In genomic region chr14:61866932-61867920, GRCh38 we compare ENCODE assay signal across 10 cellular contexts. TPM values are rescaled to one million over a fixed set of nuclear protein-coding genes. Genes with fewer than 3 reads are reported as not detected.
DNase-seq lines count a peak whose midpoint lies in the region; ATAC-seq and TF ChIP-seq lines count a peak whose summit lies in the region.
"Had no signal": no experiment of that assay in that cellular context is flagged by ENCODE, and none has a peak within 500 bp of the region (broad histone marks: within the 10 kb centered on the region; RNA-seq: fewer than 3 reads in every experiment).

No MANE protein-coding gene starts in this region.

- no peak overlapping the region for H4K8ac ChIP-seq in IMR-90 (ENCODE audit: low read depth in 2 of 2, low read length in 2 of 2)

- no peak for TF ChIP-seq EP300 in sigmoid colon (IDR thresholded peaks at IDR 0.05)

- BruUV-seq in IMR-90 (replicated peaks; lab: Mats Ljungman, UMichigan) = no TSS peak

- no peak overlapping the region for H2BK20ac ChIP-seq in IMR-90 (ENCODE audit: low read depth, low read length)

- intact Hi-C loops in IMR-90 (cut with micrococcal nuclease) = no loop called here
- intact Hi-C loops in sigmoid colon (cut with DNase I) = no loop called here

- H3K4me2 ChIP-seq in IMR-90 (ENCODE audit: low read depth, low read length) = no peak overlapping the region

- peak; percentile 4 for DNase-seq in IMR-90
- DNase-seq in iris pigment epithelial cell (ENCODE audit: low read depth) = peak; percentile 25
- DNase-seq in NCI-H345 treated with DMSO at 0.1 percent for 48 hours (lab: John Stamatoyannopoulos, UW; ENCODE audit: unreplicated experiment) = no peak
- no peak for DNase-seq in G401 (ENCODE audit: low spot score)
- DNase-seq in sigmoid colon = no peak
- DNase-seq: effector CD8-positive, alpha-beta T cell; stimulated activated CD4-positive, alpha-beta T cell treated with anti-CD3 and anti-CD28 coated beads, Interleukin-1b, Interleukin-23, amount 100 ng/mL, for 48 hours had no signal

- WGBS in IMR-90 (ENCODE audit: extremely low coverage in 2 of 2, insufficient read length in 1 of 2), 2 experiments = no CpG with 5 or more reads among the region's 6 CpGs
- 57 to 58% methylated on average over 6 of the region's 6 CpGs for WGBS in sigmoid colon, 2 donors

- H3K27me3 ChIP-seq in IMR-90 (ENCODE audit: control insufficient read depth, insufficient read depth, low read length) = peaks cover 4% of the 10 kb centered on the region; the same call in 1 of the 2 replicates
- no peaks in the 10 kb centered on the region for H3K27me3 ChIP-seq in sigmoid colon

- no peak overlapping the region for H2BK5ac ChIP-seq in IMR-90 (ENCODE audit: low read depth, low read length, poor library complexity, severe bottlenecking)

- ATAC-seq in GM18909 (IDR thresholded peaks at IDR 0.05; ENCODE audit: poor library complexity, unreplicated experiment) (peak; percentile 99), HG02623 (IDR thresholded peaks at IDR 0.05; ENCODE audit: unreplicated experiment) (peak; percentile 92), IMR-90 (ENCODE audit: low read depth) (no peak)

- no peaks in the 10 kb centered on the region; the same call in 1 of the 2 replicates for H4K20me1 ChIP-seq in IMR-90 (ENCODE audit: insufficient read depth, low read length)

- H3K4me1 ChIP-seq in IMR-90 (ENCODE audit: control insufficient read depth, insufficient read depth, low read length) (no peaks in the 10 kb centered on the region), sigmoid colon (no peaks in the 10 kb centered on the region)

- H2AFZ ChIP-seq in IMR-90 (replicated peaks; ENCODE audit: low read length, poor library complexity) = no peak overlapping the region

- H3K9me3 ChIP-seq in IMR-90 (ENCODE audit: control insufficient read depth, insufficient read depth, low read length) (peaks cover 2% of the 10 kb centered on the region; the same call in 1 of the 2 replicates), sigmoid colon (peaks cover 0 to 4% (median 0%) of the 10 kb centered on the region in 4 donors)

- H3K9me1 ChIP-seq in IMR-90 (ENCODE audit: insufficient read depth, low read length) = no peaks in the 10 kb centered on the region

- H2AK5ac ChIP-seq in IMR-90 (ENCODE audit: low read depth, low read length) = no peak overlapping the region

- H3K18ac ChIP-seq in IMR-90 (ENCODE audit: low read depth, low read length) = no peak overlapping the region

- dilution Hi-C loops in IMR-90 (cut with HindIII; ENCODE audit: low sequenced_read_pairs, unreplicated experiment) = no loop called here

- H3K23ac ChIP-seq in IMR-90 (ENCODE audit: low read depth, low read length) = no peak overlapping the region

- no peak overlapping the region for H3K27ac ChIP-seq in IMR-90 (ENCODE audit: insufficient read depth, low read length)
- no peak overlapping the region for H3K27ac ChIP-seq in sigmoid colon

- H3K56ac ChIP-seq in IMR-90 (ENCODE audit: extremely low read depth, insufficient read depth, low read length) = no peak overlapping the region

- POLR2A ChIA-PET in IMR-90 (lab: Charles Lee; ENCODE audit: unreplicated experiment) = no interaction called here

- H3K4me3 ChIP-seq in IMR-90 (ENCODE audit: insufficient read depth, low read depth, low read length) = no peak overlapping the region
- no peak overlapping the region for H3K4me3 ChIP-seq in sigmoid colon

- no peaks in the 10 kb centered on the region for H3K79me1 ChIP-seq in IMR-90 (ENCODE audit: low read depth in 1 of 2, low read length in 2 of 2)

- no peak overlapping the region for H3K9ac ChIP-seq in IMR-90 (ENCODE audit: low read depth, low read length)

- no peak overlapping the region for H3K14ac ChIP-seq in IMR-90 (replicated peaks; ENCODE audit: low read depth, low read length)

- no peak overlapping the region for H2AK9ac ChIP-seq in IMR-90 (replicated peaks; ENCODE audit: low read depth, low read length, poor library complexity)

- TF ChIP-seq CTCF in IMR-90 (conservative IDR thresholded peaks at IDR 0.05; ENCODE audit: low read depth, low read length) (no peak), sigmoid colon (IDR thresholded peaks at IDR 0.05) (no peak)

- in situ Hi-C loops in IMR-90 (cut with MboI; ENCODE audit: low sequenced_read_pairs) (no loop called here), G401 (cut with HindIII; ENCODE audit: low sequenced_read_pairs) (no loop called here)

- CTCF ChIA-PET in IMR-90 (lab: Yijun Ruan, JAX) = no interaction called here

- no peak overlapping the region for H2BK120ac ChIP-seq in IMR-90 (ENCODE audit: low read depth, low read length)

- no peak for TF ChIP-seq RAD21 in IMR-90 (IDR thresholded peaks at IDR 0.05; ENCODE audit: low read length)

- H3K4ac ChIP-seq in IMR-90 (ENCODE audit: low read depth, low read length) = no peak overlapping the region

- no peaks in the 10 kb centered on the region for H3K36me3 ChIP-seq in IMR-90 (ENCODE audit: control insufficient read depth, insufficient read depth, low read length)
- no peaks in the 10 kb centered on the region for H3K36me3 ChIP-seq in sigmoid colon

- H2BK15ac ChIP-seq in IMR-90 (ENCODE audit: low read depth, low read length) = no peak overlapping the region

- no peak overlapping the region for H4K91ac ChIP-seq in IMR-90 (ENCODE audit: insufficient read depth, low read depth, low read length)

- no peak for TF ChIP-seq POLR2A in IMR-90 (IDR thresholded peaks at IDR 0.05; ENCODE audit: low read depth, low read length)
- no peak for TF ChIP-seq POLR2A in sigmoid colon (IDR thresholded peaks at IDR 0.05)

- H4K5ac ChIP-seq in IMR-90 (ENCODE audit: low read depth, low read length) = no peak overlapping the region

TF ChIP-seq in IMR-90, 13 proteins besides CTCF, POLR2A, EP300 and RAD21:
- no peak for TF ChIP-seq CHD1 (IDR thresholded peaks at IDR 0.05; ENCODE audit: low read depth, low read length)
- TF ChIP-seq BHLHE40 (IDR thresholded peaks at IDR 0.05; ENCODE audit: low read depth, low read length) = no peak
- no peak for TF ChIP-seq RFX5 (IDR thresholded peaks at IDR 0.05; ENCODE audit: low read depth, low read length)
- TF ChIP-seq, protein P1, sequence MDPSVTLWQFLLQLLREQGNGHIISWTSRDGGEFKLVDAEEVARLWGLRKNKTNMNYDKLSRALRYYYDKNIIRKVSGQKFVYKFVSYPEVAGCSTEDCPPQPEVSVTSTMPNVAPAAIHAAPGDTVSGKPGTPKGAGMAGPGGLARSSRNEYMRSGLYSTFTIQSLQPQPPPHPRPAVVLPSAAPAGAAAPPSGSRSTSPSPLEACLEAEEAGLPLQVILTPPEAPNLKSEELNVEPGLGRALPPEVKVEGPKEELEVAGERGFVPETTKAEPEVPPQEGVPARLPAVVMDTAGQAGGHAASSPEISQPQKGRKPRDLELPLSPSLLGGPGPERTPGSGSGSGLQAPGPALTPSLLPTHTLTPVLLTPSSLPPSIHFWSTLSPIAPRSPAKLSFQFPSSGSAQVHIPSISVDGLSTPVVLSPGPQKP (IDR thresholded peaks at IDR 0.05; ENCODE audit: borderline replicate concordance, low read depth, low read length) = no peak
- no peak for TF ChIP-seq FOS (IDR thresholded peaks at IDR 0.05; ENCODE audit: low read depth, low read length)
- TF ChIP-seq NFE2L2 (IDR thresholded peaks at IDR 0.05; ENCODE audit: low read depth, low read length) = no peak
- no peak for TF ChIP-seq CEBPB (IDR thresholded peaks at IDR 0.05; ENCODE audit: low read depth, low read length)
- TF ChIP-seq MXI1 (IDR thresholded peaks at IDR 0.05; ENCODE audit: borderline replicate concordance, low read depth, low read length) = no peak
- TF ChIP-seq SMC3 (IDR thresholded peaks at IDR 0.05; ENCODE audit: low read depth, low read length) = no peak
- no peak for TF ChIP-seq MAZ (IDR thresholded peaks at IDR 0.05; ENCODE audit: borderline replicate concordance, low read depth, low read length)
- no peak for TF ChIP-seq RCOR1 (IDR thresholded peaks at IDR 0.05; ENCODE audit: insufficient replicate concordance, low read length)
- no peak for TF ChIP-seq USF2 (IDR thresholded peaks at IDR 0.05; ENCODE audit: low read depth, low read length)
- no peak for TF ChIP-seq MAFK (IDR thresholded peaks at IDR 0.05; ENCODE audit: low read depth, low read length)

RNA-seq across cellular contexts. Expression of gene SYT16, which starts 54.7 kb away (rescaled TPM):
- total RNA-seq in IMR-90 (2012; rRNA removed) = 2.2 and 2.8 TPM in 2 replicates
- polyA plus RNA-seq in IMR-90 (2012; rRNA removed) = 0.38 and 0.42 TPM in 2 replicates
- 0.10 and 0.18 TPM in 2 replicates for polyA plus RNA-seq in IMR-90 (2012; cell fraction: cytosol; rRNA removed)
- 0.41 and 1.2 TPM in 2 replicates for polyA plus RNA-seq in IMR-90 (2012; cell fraction: nucleus; rRNA removed; ENCODE audit: low replicate concordance)
- total RNA-seq in G401 (2014; rRNA removed; shearing (Covaris generic)) = not detected in 2 replicates
- total RNA-seq in sigmoid colon = under 1 TPM in 3 of 4 donors, not detected in 1; under 0.01 TPM
- polyA plus RNA-seq in sigmoid colon = under 1 TPM in 1 of 3 donors, not detected in 2; 0.03 TPM
- total RNA-seq: activated CD8-positive, alpha-beta memory T cell treated with anti-CD3 and anti-CD28 coated beads for 36 hours had no signal

Comparison
In these comparisons a context has a peak if more than half of its experiments do, and no peak if none do; other contexts are left out.
1. DNase-seq: peak in IMR-90 (single experiment) and iris pigment epithelial cell (single experiment); none in NCI-H345 treated with DMSO at 0.1 percent for 48 hours (single experiment), G401 (single experiment) and sigmoid colon (single experiment).